In genomic region chr19:46606019-46606418, GRCh38 we compare ENCODE assay signal across 17 cellular contexts. TPM values are rescaled to one million over a fixed set of nuclear protein-coding genes. Genes with fewer than 3 reads are reported as not detected.
DNase-seq lines count a peak whose midpoint lies in the region; ATAC-seq and TF ChIP-seq lines count a peak whose summit lies in the region.
"Had no signal": no experiment of that assay in that cellular context is flagged by ENCODE, and none has a peak within 500 bp of the region (broad histone marks: within the 10 kb centered on the region; RNA-seq: fewer than 3 reads in every experiment).

No MANE protein-coding gene starts in this region.

- DNase-seq in natural killer cell (no peak), mesenteric fat pad (ENCODE audit: low spot score) (peak; percentile 83), type B pancreatic cell (ENCODE audit: extremely low spot score, unreplicated experiment) (peak; percentile 65), SJCRH30 (no peak), OCI-M2 (lab: John Stamatoyannopoulos, UW; ENCODE audit: unreplicated experiment) (no peak)
- no peak for DNase-seq in natural killer cell treated with Interleukin-12 subunit alpha and Interleukin-12 subunit beta and Interleukin-15 and Interleukin-18, amount 100 ng/mL, for 72 hours (ENCODE audit: low spot score)
- DNase-seq: activated CD4-positive, alpha-beta T cell treated with anti-CD3 and anti-CD28 coated beads for 4 hours; activated naive CD4-positive, alpha-beta T cell treated with Interleukin-2 at 50 U/mL for 16 hours; NCI-H1436; NCI-H446 had no signal

- H3K9me3 Mint-ChIP-seq in natural killer cell (no peaks in the 10 kb centered on the region), type B pancreatic cell (no peaks in the 10 kb centered on the region)
- H3K9me3 Mint-ChIP-seq in natural killer cell treated with Interleukin-12 subunit alpha and Interleukin-12 subunit beta and Interleukin-15 and Interleukin-18, amount 100 ng/mL, for 72 hours = no peaks in the 10 kb centered on the region
- H3K9me3 Mint-ChIP-seq: T-cell had no signal

- H3K9me3 ChIP-seq in SJCRH30 (replicated peaks) = no peaks in the 10 kb centered on the region
- H3K9me3 ChIP-seq: esophagus muscularis mucosa, Peyer's patch had no signal

- H3K27me3 Mint-ChIP-seq in natural killer cell (ENCODE audit: low read depth in 2 of 2) (no peaks in the 10 kb centered on the region), type B pancreatic cell (no peaks in the 10 kb centered on the region)
- H3K27me3 Mint-ChIP-seq in natural killer cell treated with Interleukin-12 subunit alpha and Interleukin-12 subunit beta and Interleukin-15 and Interleukin-18, amount 100 ng/mL, for 72 hours = no peaks in the 10 kb centered on the region
- H3K27me3 Mint-ChIP-seq: T-cell had no signal

- no peak overlapping the region for H3K4me3 ChIP-seq in SJCRH30
- H3K4me3 ChIP-seq: esophagus muscularis mucosa, GM12878, Peyer's patch had no signal

- H3K4me3 Mint-ChIP-seq in natural killer cell = peak overlapping the region; percentile 6
- H3K4me3 Mint-ChIP-seq in natural killer cell treated with Interleukin-12 subunit alpha and Interleukin-12 subunit beta and Interleukin-15 and Interleukin-18, amount 100 ng/mL, for 72 hours = no peak overlapping the region
- peak overlapping the region; percentile 54 for H3K4me3 Mint-ChIP-seq in type B pancreatic cell
- H3K4me3 Mint-ChIP-seq: T-cell had no signal

- H3K36me3 ChIP-seq in SJCRH30 = peaks cover 29% of the 10 kb centered on the region

- peak overlapping the region in 1 of 2 donors; percentile 53 for H3K27ac Mint-ChIP-seq in natural killer cell
- H3K27ac Mint-ChIP-seq in natural killer cell treated with Interleukin-12 subunit alpha and Interleukin-12 subunit beta and Interleukin-15 and Interleukin-18, amount 100 ng/mL, for 72 hours = peak overlapping the region in 1 of 2 donors; percentile 10
- no peak overlapping the region for H3K27ac Mint-ChIP-seq in type B pancreatic cell

- H3K4me1 ChIP-seq in SJCRH30 = no peaks in the 10 kb centered on the region

- TF ChIP-seq CTCF in natural killer cell (IDR thresholded peaks at IDR 0.05) (no peak), type B pancreatic cell (conservative IDR thresholded peaks at IDR 0.05) (no peak)

- H3K4me1 Mint-ChIP-seq in natural killer cell (peaks cover 34 to 37% of the 10 kb centered on the region in 2 donors), type B pancreatic cell (ENCODE audit: unreplicated experiment) (peaks cover 26% of the 10 kb centered on the region)
- peaks cover 35 to 36% of the 10 kb centered on the region in 2 donors for H3K4me1 Mint-ChIP-seq in natural killer cell treated with Interleukin-12 subunit alpha and Interleukin-12 subunit beta and Interleukin-15 and Interleukin-18, amount 100 ng/mL, for 72 hours (ENCODE audit: low read depth in 2 of 2)

- ATAC-seq in natural killer cell (no peak), GM19351 (IDR thresholded peaks at IDR 0.05; ENCODE audit: unreplicated experiment) (no peak)
- no peak for ATAC-seq in natural killer cell treated with Interleukin-12 subunit alpha and Interleukin-12 subunit beta and Interleukin-15 and Interleukin-18, amount 100 ng/mL, for 72 hours
- ATAC-seq: GM12878, T-cell had no signal

- no peaks in the 10 kb centered on the region for H3K27me3 ChIP-seq in SJCRH30
- H3K27me3 ChIP-seq: esophagus muscularis mucosa, Peyer's patch had no signal

- intact Hi-C loops in natural killer cell (cut with micrococcal nuclease) = no loop called here

- H3K27ac ChIP-seq in angular gyrus (ENCODE audit: low read depth, low read length) (peak overlapping the region; percentile 16), SJCRH30 (no peak overlapping the region)
- H3K27ac ChIP-seq: Peyer's patch had no signal

- H3K36me3 Mint-ChIP-seq in natural killer cell = peaks cover 22% of the 10 kb centered on the region
- H3K36me3 Mint-ChIP-seq in natural killer cell treated with Interleukin-12 subunit alpha and Interleukin-12 subunit beta and Interleukin-15 and Interleukin-18, amount 100 ng/mL, for 72 hours = peaks cover 19% of the 10 kb centered on the region
- H3K36me3 Mint-ChIP-seq in type B pancreatic cell = peaks cover 16% of the 10 kb centered on the region

RNA-seq across cellular contexts. Expression of gene CALM3, which starts 4.9 kb away (rescaled TPM):
- 100 to 1,000 TPM; 218 to 272 (median 235) TPM for total RNA-seq in natural killer cell
- total RNA-seq in natural killer cell treated with Interleukin-12 subunit alpha and Interleukin-12 subunit beta and Interleukin-15 and Interleukin-18, amount 100 ng/mL, for 72 hours = 100 to 1,000 TPM; 305 to 309 TPM
- total RNA-seq in mesenteric fat pad = 125 TPM
- 315 and 335 TPM in 2 replicates for total RNA-seq in type B pancreatic cell (ENCODE audit: low replicate concordance)
- 239 and 247 TPM in 2 replicates for total RNA-seq in SJCRH30 (2014; rRNA removed; shearing (Covaris generic))

RNA-seq across cellular contexts. Expression of gene PTGIR, which starts 18.9 kb away (rescaled TPM):
- total RNA-seq in natural killer cell (1 to 10 TPM in 2 of 3 donors, under 1 TPM in 1; 0.75 to 1.4 (median 1.0) TPM), mesenteric fat pad (7.2 TPM), type B pancreatic cell (ENCODE audit: low replicate concordance) (0.46 TPM in 1 of 2 replicates, not detected in the other)
- 1 to 10 TPM in 1 of 2 donors, under 1 TPM in 1; 0.31 to 1.7 TPM for total RNA-seq in natural killer cell treated with Interleukin-12 subunit alpha and Interleukin-12 subunit beta and Interleukin-15 and Interleukin-18, amount 100 ng/mL, for 72 hours
- total RNA-seq in SJCRH30 (2014; rRNA removed; shearing (Covaris generic)) = not detected in 2 replicates
- total RNA-seq: cerebellum had no signal

RNA-seq across cellular contexts. Expression of gene GNG8, which starts 30.0 kb away (rescaled TPM):
- total RNA-seq in natural killer cell (not detected), mesenteric fat pad (not detected), type B pancreatic cell (ENCODE audit: low replicate concordance) (2.4 TPM in 1 of 2 replicates, not detected in the other)
- total RNA-seq in natural killer cell treated with Interleukin-12 subunit alpha and Interleukin-12 subunit beta and Interleukin-15 and Interleukin-18, amount 100 ng/mL, for 72 hours = 1 to 10 TPM in 1 of 2 donors, not detected in 1; 3.0 TPM
- total RNA-seq in SJCRH30 (2014; rRNA removed; shearing (Covaris generic)) = not detected in 2 replicates
- total RNA-seq: cerebellum, esophagus muscularis mucosa, GM12878, Peyer's patch had no signal

RNA-seq across cellular contexts. Expression of gene DACT3, which starts 55.0 kb away (rescaled TPM):
- total RNA-seq in natural killer cell = under 1 TPM in 2 of 3 donors, not detected in 1; 0.14 to 0.20 TPM
- total RNA-seq in natural killer cell treated with Interleukin-12 subunit alpha and Interleukin-12 subunit beta and Interleukin-15 and Interleukin-18, amount 100 ng/mL, for 72 hours = under 1 TPM in 1 of 2 donors, not detected in 1; 0.36 TPM
- 3.4 TPM for total RNA-seq in mesenteric fat pad
- total RNA-seq in type B pancreatic cell (ENCODE audit: low replicate concordance) = 1.3 and 24.5 TPM in 2 replicates
- total RNA-seq in SJCRH30 (2014; rRNA removed; shearing (Covaris generic)) = 2.6 and 2.7 TPM in 2 replicates

Comparison
In these comparisons a context has a peak if more than half of its experiments do, and no peak if none do; other contexts are left out.
1. DNase-seq: peak in mesenteric fat pad (single experiment) and type B pancreatic cell (single experiment); none in natural killer cell (single experiment), natural killer cell treated with Interleukin-12 subunit alpha and Interleukin-12 subunit beta and Interleukin-15 and Interleukin-18, amount 100 ng/mL, for 72 hours (single experiment), SJCRH30 (0 of 2) and OCI-M2 (single experiment).